In genomic region chr2:108974674-108975073, GRCh38 we compare ENCODE assay signal across 1 cellular context.
TF ChIP-seq lines count a peak whose summit lies in the region.

No MANE protein-coding gene starts in this region.

TF ChIP-seq in H1, 55 proteins besides CTCF, POLR2A, EP300 and RAD21 (continued from another document):
- no peak for TF ChIP-seq ATF2 (IDR thresholded peaks at IDR 0.05; ENCODE audit: low read length)
- no peak for TF ChIP-seq ASH2L (IDR thresholded peaks at IDR 0.05; ENCODE audit: low read length)
- no peak for TF ChIP-seq SP4 (IDR thresholded peaks at IDR 0.05; ENCODE audit: low read length)
- no peak for TF ChIP-seq HDAC6 (IDR thresholded peaks at IDR 0.05; ENCODE audit: low read depth, low read length)
- TF ChIP-seq BACH1 (IDR thresholded peaks at IDR 0.05; ENCODE audit: low read length): no peak
- no peak for TF ChIP-seq CHD1 (IDR thresholded peaks at IDR 0.05; ENCODE audit: low read depth, low read length)
- TF ChIP-seq SIN3A (conservative IDR thresholded peaks at IDR 0.05 in 1 of 2, IDR thresholded peaks at IDR 0.05 in 1 of 2; ENCODE audit: low read depth in 1 of 2, low read length in 2 of 2): no peak
- TF ChIP-seq EGR1 (IDR thresholded peaks at IDR 0.05; ENCODE audit: borderline replicate concordance, low read depth, low read length): no peak
- no peak for TF ChIP-seq EZH2 (IDR thresholded peaks at IDR 0.05; ENCODE audit: low read depth, low read length, severe bottlenecking)
- no peak for TF ChIP-seq MAX (IDR thresholded peaks at IDR 0.05)
- no peak for TF ChIP-seq RBBP5 (IDR thresholded peaks at IDR 0.05; ENCODE audit: borderline replicate concordance, low read depth, low read length)
- no peak for TF ChIP-seq SUZ12 (IDR thresholded peaks at IDR 0.05; ENCODE audit: low read length)
- TF ChIP-seq CBX5 (IDR thresholded peaks at IDR 0.05; ENCODE audit: low read depth, low read length): no peak
- no peak for TF ChIP-seq KDM1A (IDR thresholded peaks at IDR 0.05; ENCODE audit: borderline replicate concordance, low read length)
- TF ChIP-seq CTBP2 (IDR thresholded peaks at IDR 0.05; ENCODE audit: borderline replicate concordance, insufficient read depth, insufficient read length, low read length): no peak
- TF ChIP-seq CREB1 (IDR thresholded peaks at IDR 0.05): no peak
- no peak for TF ChIP-seq USF2 (IDR thresholded peaks at IDR 0.05; ENCODE audit: low read length)
TF ChIP-seq in H1: peak in this region for 0.
